Comparison of ENCODE assay signal across 1 cellular context in genomic region chr3:169812124-169812843, GRCh38.
A peak's percentile ranks its signal among the peaks of the same experiment; 100 is the strongest.
TF ChIP-seq lines count a peak whose summit lies in the region.

No MANE protein-coding gene starts in this region.

TF ChIP-seq in K562, 482 proteins besides CTCF, POLR2A, EP300 and RAD21:
- TF ChIP-seq NCOA1 (IDR thresholded peaks at IDR 0.05; ENCODE audit: low read depth): no peak
- TF ChIP-seq ZNF780A (CRISPR knock-in tag; IDR thresholded peaks at IDR 0.05): no peak
- TF ChIP-seq, protein P1, sequence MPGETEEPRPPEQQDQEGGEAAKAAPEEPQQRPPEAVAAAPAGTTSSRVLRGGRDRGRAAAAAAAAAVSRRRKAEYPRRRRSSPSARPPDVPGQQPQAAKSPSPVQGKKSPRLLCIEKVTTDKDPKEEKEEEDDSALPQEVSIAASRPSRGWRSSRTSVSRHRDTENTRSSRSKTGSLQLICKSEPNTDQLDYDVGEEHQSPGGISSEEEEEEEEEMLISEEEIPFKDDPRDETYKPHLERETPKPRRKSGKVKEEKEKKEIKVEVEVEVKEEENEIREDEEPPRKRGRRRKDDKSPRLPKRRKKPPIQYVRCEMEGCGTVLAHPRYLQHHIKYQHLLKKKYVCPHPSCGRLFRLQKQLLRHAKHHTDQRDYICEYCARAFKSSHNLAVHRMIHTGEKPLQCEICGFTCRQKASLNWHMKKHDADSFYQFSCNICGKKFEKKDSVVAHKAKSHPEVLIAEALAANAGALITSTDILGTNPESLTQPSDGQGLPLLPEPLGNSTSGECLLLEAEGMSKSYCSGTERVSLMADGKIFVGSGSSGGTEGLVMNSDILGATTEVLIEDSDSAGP (CRISPR knock-in tag; IDR thresholded peaks at IDR 0.05): no peak
- TF ChIP-seq, protein P2, sequence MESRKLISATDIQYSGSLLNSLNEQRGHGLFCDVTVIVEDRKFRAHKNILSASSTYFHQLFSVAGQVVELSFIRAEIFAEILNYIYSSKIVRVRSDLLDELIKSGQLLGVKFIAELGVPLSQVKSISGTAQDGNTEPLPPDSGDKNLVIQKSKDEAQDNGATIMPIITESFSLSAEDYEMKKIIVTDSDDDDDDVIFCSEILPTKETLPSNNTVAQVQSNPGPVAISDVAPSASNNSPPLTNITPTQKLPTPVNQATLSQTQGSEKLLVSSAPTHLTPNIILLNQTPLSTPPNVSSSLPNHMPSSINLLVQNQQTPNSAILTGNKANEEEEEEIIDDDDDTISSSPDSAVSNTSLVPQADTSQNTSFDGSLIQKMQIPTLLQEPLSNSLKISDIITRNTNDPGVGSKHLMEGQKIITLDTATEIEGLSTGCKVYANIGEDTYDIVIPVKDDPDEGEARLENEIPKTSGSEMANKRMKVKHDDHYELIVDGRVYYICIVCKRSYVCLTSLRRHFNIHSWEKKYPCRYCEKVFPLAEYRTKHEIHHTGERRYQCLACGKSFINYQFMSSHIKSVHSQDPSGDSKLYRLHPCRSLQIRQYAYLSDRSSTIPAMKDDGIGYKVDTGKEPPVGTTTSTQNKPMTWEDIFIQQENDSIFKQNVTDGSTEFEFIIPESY (CRISPR knock-in tag; IDR thresholded peaks at IDR 0.05): peak; percentile 93
- no peak for TF ChIP-seq ZNF592 (IDR thresholded peaks at IDR 0.05)
- TF ChIP-seq SMAD2 (IDR thresholded peaks at IDR 0.05; ENCODE audit: low read depth, low read length): no peak
- no peak for TF ChIP-seq CGGBP1 (CRISPR knock-in tag; IDR thresholded peaks at IDR 0.05)
- no peak for TF ChIP-seq FOXP1 (CRISPR knock-in tag; IDR thresholded peaks at IDR 0.05)
- TF ChIP-seq ZBTB7A (IDR thresholded peaks at IDR 0.05; ENCODE audit: borderline replicate concordance, control insufficient read depth, low read depth, low read length): 0 out of 2 replicates have a peak, but pooled peaks have one; percentile 0
